In the genomic region with DNA sequence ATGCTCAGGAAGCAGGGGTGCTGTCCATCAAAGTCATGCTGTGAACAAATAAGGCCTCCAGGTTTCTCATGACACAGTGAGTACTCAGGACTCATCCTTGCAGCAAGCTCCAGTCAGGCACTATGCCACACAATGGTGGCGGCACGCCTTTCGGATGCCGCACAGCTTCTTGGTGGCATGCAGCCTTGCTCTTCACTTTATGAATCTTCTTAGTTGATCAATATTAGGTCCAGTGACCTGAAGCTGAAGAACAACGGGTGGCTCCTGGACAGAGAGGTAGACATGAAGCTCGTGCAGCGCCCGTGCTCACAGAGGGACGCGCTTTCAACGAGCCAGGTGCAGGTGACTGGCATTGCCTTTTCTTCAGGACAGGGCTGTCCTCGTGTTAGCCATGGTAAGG, we compare ENCODE assay signal across 2 cellular contexts.
TF ChIP-seq lines count a peak whose summit lies in the region.

No MANE protein-coding gene starts in this region.

TF ChIP-seq in GM23338, 12 proteins besides CTCF, POLR2A, EP300 and RAD21 (continues in another document):
- TF ChIP-seq, protein P1, sequence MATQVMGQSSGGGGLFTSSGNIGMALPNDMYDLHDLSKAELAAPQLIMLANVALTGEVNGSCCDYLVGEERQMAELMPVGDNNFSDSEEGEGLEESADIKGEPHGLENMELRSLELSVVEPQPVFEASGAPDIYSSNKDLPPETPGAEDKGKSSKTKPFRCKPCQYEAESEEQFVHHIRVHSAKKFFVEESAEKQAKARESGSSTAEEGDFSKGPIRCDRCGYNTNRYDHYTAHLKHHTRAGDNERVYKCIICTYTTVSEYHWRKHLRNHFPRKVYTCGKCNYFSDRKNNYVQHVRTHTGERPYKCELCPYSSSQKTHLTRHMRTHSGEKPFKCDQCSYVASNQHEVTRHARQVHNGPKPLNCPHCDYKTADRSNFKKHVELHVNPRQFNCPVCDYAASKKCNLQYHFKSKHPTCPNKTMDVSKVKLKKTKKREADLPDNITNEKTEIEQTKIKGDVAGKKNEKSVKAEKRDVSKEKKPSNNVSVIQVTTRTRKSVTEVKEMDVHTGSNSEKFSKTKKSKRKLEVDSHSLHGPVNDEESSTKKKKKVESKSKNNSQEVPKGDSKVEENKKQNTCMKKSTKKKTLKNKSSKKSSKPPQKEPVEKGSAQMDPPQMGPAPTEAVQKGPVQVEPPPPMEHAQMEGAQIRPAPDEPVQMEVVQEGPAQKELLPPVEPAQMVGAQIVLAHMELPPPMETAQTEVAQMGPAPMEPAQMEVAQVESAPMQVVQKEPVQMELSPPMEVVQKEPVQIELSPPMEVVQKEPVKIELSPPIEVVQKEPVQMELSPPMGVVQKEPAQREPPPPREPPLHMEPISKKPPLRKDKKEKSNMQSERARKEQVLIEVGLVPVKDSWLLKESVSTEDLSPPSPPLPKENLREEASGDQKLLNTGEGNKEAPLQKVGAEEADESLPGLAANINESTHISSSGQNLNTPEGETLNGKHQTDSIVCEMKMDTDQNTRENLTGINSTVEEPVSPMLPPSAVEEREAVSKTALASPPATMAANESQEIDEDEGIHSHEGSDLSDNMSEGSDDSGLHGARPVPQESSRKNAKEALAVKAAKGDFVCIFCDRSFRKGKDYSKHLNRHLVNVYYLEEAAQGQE (IDR thresholded peaks at IDR 0.05; ENCODE audit: unreplicated experiment) = no peak
- TF ChIP-seq STAT1 (IDR thresholded peaks at IDR 0.05; ENCODE audit: unreplicated experiment) = no peak
- TF ChIP-seq ZNF114 (CRISPR knock-in tag; IDR thresholded peaks at IDR 0.05) = no peak
- no peak for TF ChIP-seq JUNB (IDR thresholded peaks at IDR 0.05; ENCODE audit: unreplicated experiment)
- TF ChIP-seq CREB1 (CRISPR knock-in tag; IDR thresholded peaks at IDR 0.05; ENCODE audit: low read depth) = no peak
- TF ChIP-seq POLR2AphosphoS5 (IDR thresholded peaks at IDR 0.05; ENCODE audit: low read depth) = no peak
- TF ChIP-seq, protein P2, sequence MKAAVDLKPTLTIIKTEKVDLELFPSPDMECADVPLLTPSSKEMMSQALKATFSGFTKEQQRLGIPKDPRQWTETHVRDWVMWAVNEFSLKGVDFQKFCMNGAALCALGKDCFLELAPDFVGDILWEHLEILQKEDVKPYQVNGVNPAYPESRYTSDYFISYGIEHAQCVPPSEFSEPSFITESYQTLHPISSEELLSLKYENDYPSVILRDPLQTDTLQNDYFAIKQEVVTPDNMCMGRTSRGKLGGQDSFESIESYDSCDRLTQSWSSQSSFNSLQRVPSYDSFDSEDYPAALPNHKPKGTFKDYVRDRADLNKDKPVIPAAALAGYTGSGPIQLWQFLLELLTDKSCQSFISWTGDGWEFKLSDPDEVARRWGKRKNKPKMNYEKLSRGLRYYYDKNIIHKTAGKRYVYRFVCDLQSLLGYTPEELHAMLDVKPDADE (IDR thresholded peaks at IDR 0.05) = no peak
- TF ChIP-seq, protein P3, sequence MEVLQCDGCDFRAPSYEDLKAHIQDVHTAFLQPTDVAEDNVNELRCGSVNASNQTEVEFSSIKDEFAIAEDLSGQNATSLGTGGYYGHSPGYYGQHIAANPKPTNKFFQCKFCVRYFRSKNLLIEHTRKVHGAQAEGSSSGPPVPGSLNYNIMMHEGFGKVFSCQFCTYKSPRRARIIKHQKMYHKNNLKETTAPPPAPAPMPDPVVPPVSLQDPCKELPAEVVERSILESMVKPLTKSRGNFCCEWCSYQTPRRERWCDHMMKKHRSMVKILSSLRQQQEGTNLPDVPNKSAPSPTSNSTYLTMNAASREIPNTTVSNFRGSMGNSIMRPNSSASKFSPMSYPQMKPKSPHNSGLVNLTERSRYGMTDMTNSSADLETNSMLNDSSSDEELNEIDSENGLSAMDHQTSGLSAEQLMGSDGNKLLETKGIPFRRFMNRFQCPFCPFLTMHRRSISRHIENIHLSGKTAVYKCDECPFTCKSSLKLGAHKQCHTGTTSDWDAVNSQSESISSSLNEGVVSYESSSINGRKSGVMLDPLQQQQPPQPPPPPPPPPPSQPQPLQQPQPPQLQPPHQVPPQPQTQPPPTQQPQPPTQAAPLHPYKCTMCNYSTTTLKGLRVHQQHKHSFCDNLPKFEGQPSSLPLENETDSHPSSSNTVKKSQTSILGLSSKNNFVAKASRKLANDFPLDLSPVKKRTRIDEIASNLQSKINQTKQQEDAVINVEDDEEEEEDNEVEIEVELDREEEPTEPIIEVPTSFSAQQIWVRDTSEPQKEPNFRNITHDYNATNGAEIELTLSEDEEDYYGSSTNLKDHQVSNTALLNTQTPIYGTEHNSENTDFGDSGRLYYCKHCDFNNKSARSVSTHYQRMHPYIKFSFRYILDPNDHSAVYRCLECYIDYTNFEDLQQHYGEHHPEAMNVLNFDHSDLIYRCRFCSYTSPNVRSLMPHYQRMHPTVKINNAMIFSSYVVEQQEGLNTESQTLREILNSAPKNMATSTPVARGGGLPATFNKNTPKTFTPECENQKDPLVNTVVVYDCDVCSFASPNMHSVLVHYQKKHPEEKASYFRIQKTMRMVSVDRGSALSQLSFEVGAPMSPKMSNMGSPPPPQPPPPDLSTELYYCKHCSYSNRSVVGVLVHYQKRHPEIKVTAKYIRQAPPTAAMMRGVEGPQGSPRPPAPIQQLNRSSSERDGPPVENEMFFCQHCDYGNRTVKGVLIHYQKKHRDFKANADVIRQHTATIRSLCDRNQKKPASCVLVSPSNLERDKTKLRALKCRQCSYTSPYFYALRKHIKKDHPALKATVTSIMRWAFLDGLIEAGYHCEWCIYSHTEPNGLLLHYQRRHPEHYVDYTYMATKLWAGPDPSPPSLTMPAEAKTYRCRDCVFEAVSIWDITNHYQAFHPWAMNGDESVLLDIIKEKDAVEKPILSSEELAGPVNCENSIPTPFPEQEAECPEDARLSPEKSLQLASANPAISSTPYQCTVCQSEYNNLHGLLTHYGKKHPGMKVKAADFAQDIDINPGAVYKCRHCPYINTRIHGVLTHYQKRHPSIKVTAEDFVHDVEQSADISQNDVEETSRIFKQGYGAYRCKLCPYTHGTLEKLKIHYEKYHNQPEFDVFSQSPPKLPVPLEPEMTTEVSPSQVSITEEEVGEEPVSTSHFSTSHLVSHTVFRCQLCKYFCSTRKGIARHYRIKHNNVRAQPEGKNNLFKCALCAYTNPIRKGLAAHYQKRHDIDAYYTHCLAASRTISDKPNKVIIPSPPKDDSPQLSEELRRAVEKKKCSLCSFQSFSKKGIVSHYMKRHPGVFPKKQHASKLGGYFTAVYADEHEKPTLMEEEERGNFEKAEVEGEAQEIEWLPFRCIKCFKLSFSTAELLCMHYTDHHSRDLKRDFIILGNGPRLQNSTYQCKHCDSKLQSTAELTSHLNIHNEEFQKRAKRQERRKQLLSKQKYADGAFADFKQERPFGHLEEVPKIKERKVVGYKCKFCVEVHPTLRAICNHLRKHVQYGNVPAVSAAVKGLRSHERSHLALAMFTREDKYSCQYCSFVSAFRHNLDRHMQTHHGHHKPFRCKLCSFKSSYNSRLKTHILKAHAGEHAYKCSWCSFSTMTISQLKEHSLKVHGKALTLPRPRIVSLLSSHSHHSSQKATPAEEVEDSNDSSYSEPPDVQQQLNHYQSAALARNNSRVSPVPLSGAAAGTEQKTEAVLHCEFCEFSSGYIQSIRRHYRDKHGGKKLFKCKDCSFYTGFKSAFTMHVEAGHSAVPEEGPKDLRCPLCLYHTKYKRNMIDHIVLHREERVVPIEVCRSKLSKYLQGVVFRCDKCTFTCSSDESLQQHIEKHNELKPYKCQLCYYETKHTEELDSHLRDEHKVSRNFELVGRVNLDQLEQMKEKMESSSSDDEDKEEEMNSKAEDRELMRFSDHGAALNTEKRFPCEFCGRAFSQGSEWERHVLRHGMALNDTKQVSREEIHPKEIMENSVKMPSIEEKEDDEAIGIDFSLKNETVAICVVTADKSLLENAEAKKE (CRISPR knock-in tag; IDR thresholded peaks at IDR 0.05) = no peak
- TF ChIP-seq EZH2 (IDR thresholded peaks at IDR 0.05; ENCODE audit: low read depth, unreplicated experiment) = no peak
- no peak for TF ChIP-seq ZNF331 (CRISPR knock-in tag; IDR thresholded peaks at IDR 0.05; ENCODE audit: low read depth)

TF ChIP-seq in H1, 55 proteins besides CTCF, POLR2A, EP300 and RAD21:
- TF ChIP-seq RFX5 (IDR thresholded peaks at IDR 0.05; ENCODE audit: borderline replicate concordance, low read depth, low read length) (no peak), FOSL1 (IDR thresholded peaks at IDR 0.05; ENCODE audit: insufficient read depth, low read depth, low read length) (no peak), RXRA (IDR thresholded peaks at IDR 0.05; ENCODE audit: insufficient read depth, low read depth, low read length) (no peak), TAF7 (optimal IDR thresholded peaks at IDR 0.05; ENCODE audit: borderline replicate concordance, low read depth, low read length) (no peak)
